Comparison of ENCODE assay signal across 31 cellular contexts in the genomic region with DNA sequence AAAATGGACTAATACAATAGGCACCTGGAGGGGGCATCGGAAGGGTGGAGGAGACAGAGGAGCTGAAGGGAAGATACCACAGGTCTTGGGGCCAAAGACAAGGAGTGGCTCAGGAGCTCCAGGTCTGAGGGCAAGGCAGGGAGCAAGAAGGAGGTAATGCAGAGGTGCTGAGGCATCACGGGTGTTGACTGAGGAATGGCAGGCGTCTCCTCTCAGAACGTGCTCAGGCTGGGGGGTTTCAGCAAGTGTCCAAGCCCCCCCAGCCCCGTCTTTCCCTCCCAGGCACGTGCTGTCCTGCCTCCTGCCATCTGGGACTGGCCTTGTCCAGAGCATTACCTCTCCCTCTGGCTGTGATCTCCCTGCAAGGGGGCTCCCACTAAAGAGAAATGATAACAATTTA.
"Had no signal": no experiment of that assay in that cellular context is flagged by ENCODE, and none has a peak within 500 bp of the region (broad histone marks: within the 10 kb centered on the region; RNA-seq: fewer than 3 reads in every experiment).

No MANE protein-coding gene starts in this region.

- H3K36me3 Mint-ChIP-seq: activated CD4-positive, alpha-beta memory T cell treated with anti-CD3 and anti-CD28 coated beads for 36 hours; activated CD8-positive, alpha-beta memory T cell treated with anti-CD3 and anti-CD28 coated beads, Interleukin-2, amount 10 ng/mL, durations not matched to agents 7 days and 5 days; activated naive CD8-positive, alpha-beta T cell had no signal

- H3K27ac Mint-ChIP-seq: activated B cell treated with CpG ODN at 0.5 μM for 24 hours; activated CD4-positive, alpha-beta memory T cell treated with anti-CD3 and anti-CD28 coated beads for 36 hours; activated CD4-positive, alpha-beta T cell treated with anti-CD3 and anti-CD28 coated beads for 36 hours; activated CD4-positive, alpha-beta T cell treated with anti-CD3 and anti-CD28 coated beads, Interleukin-2, amount 10 ng/mL, durations not matched to agents 24 days and 14 days; activated CD8-positive, alpha-beta memory T cell treated with anti-CD3 and anti-CD28 coated beads, Interleukin-2, amount 10 ng/mL, durations not matched to agents 7 days and 5 days; activated CD8-positive, alpha-beta T cell treated with anti-CD3 and anti-CD28 coated beads, Interleukin-2, amount 10 ng/mL, durations not matched to agents 7 days and 5 days; activated naive CD8-positive, alpha-beta T cell; activated T-helper 1 cell treated with anti-CD3 and anti-CD28 coated beads, Interleukin-12 subunit alpha, Interleukin-12 subunit beta, Interleukin-2, Interleukin-4 antibody, amounts not matched to agents 30 ng/mL and 10 ng/mL and 1 ng/mL, durations not matched to agents 14 hours and 24 hours and 36 hours; activated T-helper 2 cell treated with anti-CD3 and anti-CD28 coated beads, Interferon-gamma antibody, Interleukin-2, Interleukin-4, amounts not matched to agents 10 μg/mL and 5 μg/mL and 100 μg/mL, durations not matched to agents 14 hours and 24 hours and 36 hours; dendritic cell treated with granulocyte-macrophage colony-stimulating factor and Interleukin-4, amounts not matched to agents 40 ng/mL and 50 ng/mL, for 4 days; endodermal cell; T-helper 17 cell; T-helper 2 cell treated with Interferon-gamma antibody and Interleukin-4, amounts not matched to agents 5 μg/mL and 100 μg/mL, for 36 hours had no signal

- H3K4me3 ChIP-seq: coronary artery, dorsolateral prefrontal cortex, esophagus squamous epithelium, gastroesophageal sphincter had no signal

- H3K4me1 Mint-ChIP-seq: activated B cell treated with CpG ODN at 0.5 μM for 24 hours; activated CD4-positive, alpha-beta T cell treated with anti-CD3 and anti-CD28 coated beads for 36 hours; activated CD4-positive, alpha-beta T cell treated with anti-CD3 and anti-CD28 coated beads, Interleukin-2, amount 10 ng/mL, durations not matched to agents 24 days and 14 days; activated CD8-positive, alpha-beta memory T cell treated with anti-CD3 and anti-CD28 coated beads, Interleukin-2, amount 10 ng/mL, durations not matched to agents 7 days and 5 days; central memory CD8-positive, alpha-beta T cell; endodermal cell; T-helper 17 cell had no signal

- H3K9me3 ChIP-seq: esophagus squamous epithelium, gastroesophageal sphincter had no signal

- H3K27ac ChIP-seq: brain microvascular endothelial cell, coronary artery, dorsolateral prefrontal cortex, esophagus squamous epithelium, gastroesophageal sphincter, WERI-Rb-1 had no signal

- H3K4me1 ChIP-seq: esophagus squamous epithelium, gastroesophageal sphincter had no signal

- H3K9me3 Mint-ChIP-seq: activated CD4-positive, alpha-beta memory T cell treated with anti-CD3 and anti-CD28 coated beads for 36 hours; activated CD4-positive, alpha-beta T cell treated with anti-CD3 and anti-CD28 coated beads, Interleukin-2, amount 10 ng/mL, durations not matched to agents 24 days and 14 days; activated T-helper 1 cell treated with anti-CD3 and anti-CD28 coated beads, Interleukin-12 subunit alpha, Interleukin-12 subunit beta, Interleukin-2, Interleukin-4 antibody, amounts not matched to agents 30 ng/mL and 10 ng/mL and 1 ng/mL, durations not matched to agents 14 hours and 24 hours and 36 hours; activated T-helper 2 cell treated with anti-CD3 and anti-CD28 coated beads, Interferon-gamma antibody, Interleukin-2, Interleukin-4, amounts not matched to agents 10 μg/mL and 5 μg/mL and 100 μg/mL, durations not matched to agents 14 hours and 24 hours and 36 hours; central memory CD8-positive, alpha-beta T cell; dendritic cell treated with granulocyte-macrophage colony-stimulating factor and Interleukin-4, amounts not matched to agents 40 ng/mL and 50 ng/mL, for 4 days; T-helper 2 cell treated with Interferon-gamma antibody and Interleukin-4, amounts not matched to agents 5 μg/mL and 100 μg/mL, for 36 hours had no signal

- H3K4me3 Mint-ChIP-seq: activated B cell treated with CpG ODN at 0.5 μM for 24 hours; activated CD4-positive, alpha-beta memory T cell treated with anti-CD3 and anti-CD28 coated beads for 36 hours; activated CD4-positive, alpha-beta T cell treated with anti-CD3 and anti-CD28 coated beads for 36 hours; activated CD4-positive, alpha-beta T cell treated with anti-CD3 and anti-CD28 coated beads, Interleukin-2, amount 10 ng/mL, durations not matched to agents 24 days and 14 days; activated CD8-positive, alpha-beta memory T cell treated with anti-CD3 and anti-CD28 coated beads, Interleukin-2, amount 10 ng/mL, durations not matched to agents 7 days and 5 days; activated CD8-positive, alpha-beta T cell treated with anti-CD3 and anti-CD28 coated beads, Interleukin-2, amount 10 ng/mL, durations not matched to agents 7 days and 5 days; activated naive CD8-positive, alpha-beta T cell; activated T-helper 1 cell treated with anti-CD3 and anti-CD28 coated beads, Interleukin-12 subunit alpha, Interleukin-12 subunit beta, Interleukin-2, Interleukin-4 antibody, amounts not matched to agents 30 ng/mL and 10 ng/mL and 1 ng/mL, durations not matched to agents 14 hours and 24 hours and 36 hours; central memory CD8-positive, alpha-beta T cell; dendritic cell treated with granulocyte-macrophage colony-stimulating factor and Interleukin-4, amounts not matched to agents 40 ng/mL and 50 ng/mL, for 4 days; endodermal cell; T-helper 17 cell; T-helper 2 cell treated with Interferon-gamma antibody and Interleukin-4, amounts not matched to agents 5 μg/mL and 100 μg/mL, for 36 hours had no signal

- H3K27me3 Mint-ChIP-seq: activated B cell treated with CpG ODN at 0.5 μM for 24 hours; activated CD4-positive, alpha-beta memory T cell treated with anti-CD3 and anti-CD28 coated beads for 36 hours; activated CD4-positive, alpha-beta T cell treated with anti-CD3 and anti-CD28 coated beads for 36 hours; activated CD4-positive, alpha-beta T cell treated with anti-CD3 and anti-CD28 coated beads, Interleukin-2, amount 10 ng/mL, durations not matched to agents 24 days and 14 days; activated CD8-positive, alpha-beta memory T cell treated with anti-CD3 and anti-CD28 coated beads, Interleukin-2, amount 10 ng/mL, durations not matched to agents 7 days and 5 days; activated naive CD8-positive, alpha-beta T cell; central memory CD8-positive, alpha-beta T cell; dendritic cell treated with granulocyte-macrophage colony-stimulating factor and Interleukin-4, amounts not matched to agents 40 ng/mL and 50 ng/mL, for 4 days; T-helper 17 cell had no signal

- DNase-seq: activated B cell treated with CpG ODN at 0.5 μM for 24 hours; activated CD4-positive, alpha-beta memory T cell treated with anti-CD3 and anti-CD28 coated beads for 36 hours; activated CD4-positive, alpha-beta T cell treated with anti-CD3 and anti-CD28 coated beads for 36 hours; activated CD4-positive, alpha-beta T cell treated with anti-CD3 and anti-CD28 coated beads, Interleukin-2, amount 10 ng/mL, durations not matched to agents 24 days and 14 days; activated CD8-positive, alpha-beta memory T cell treated with anti-CD3 and anti-CD28 coated beads, Interleukin-2, amount 10 ng/mL, durations not matched to agents 7 days and 5 days; activated CD8-positive, alpha-beta memory T cell treated with anti-CD3 and anti-CD28 coated beads, Interleukin-2, amount 50 U/mL, for 4 hours; activated CD8-positive, alpha-beta T cell treated with anti-CD3 and anti-CD28 coated beads, Interleukin-2, amount 10 ng/mL, durations not matched to agents 7 days and 5 days; activated effector memory CD4-positive, alpha-beta T cell treated with anti-CD3 and anti-CD28 coated beads, Interleukin-2, amount 50 U/mL, for 16 hours; activated naive CD4-positive, alpha-beta T cell treated with anti-CD3 and anti-CD28 coated beads, Interleukin-2, amount 50 U/mL, for 16 hours; activated T-cell treated with anti-CD3 and anti-CD28 coated beads, Interleukin-2, amount 50 U/mL, for 1 hour; activated T-cell treated with anti-CD3 and anti-CD28 coated beads, Interleukin-2, amount 50 U/mL, for 48 hours; amniotic stem cell; anterior cingulate cortex; brain microvascular endothelial cell; dorsolateral prefrontal cortex; effector memory CD4-positive, alpha-beta T cell; endodermal cell; esophagus squamous epithelium; foreskin melanocyte; T-helper 1 cell; T-helper 17 cell; T1000; WERI-Rb-1 had no signal

- H3K27me3 ChIP-seq: brain microvascular endothelial cell had no signal

- H3K36me3 ChIP-seq: brain microvascular endothelial cell, esophagus squamous epithelium, gastroesophageal sphincter, WERI-Rb-1 had no signal
